8 cellular contexts compared by ENCODE assay signal in genomic region chrX:103356023-103356798, GRCh38. TPM values are rescaled to one million over a fixed set of nuclear protein-coding genes. Genes with fewer than 3 reads are reported as not detected.
A peak's percentile ranks its signal among the peaks of the same experiment; 100 is the strongest.
DNase-seq lines count a peak whose midpoint lies in the region; ATAC-seq and TF ChIP-seq lines count a peak whose summit lies in the region.

TCEAL9 (plus strand) TSS chrX:103356506; CDS start chrX:103357685, 1,179 bp downstream.

- CTCF ChIA-PET in AG04450 (lab: Charles Lee), result interaction anchor here (0.6 to 1.9 kb wide), 4 partner anchors 10 to 109 kb away, joined by 3 to 13 read pairs (median 6); no protein-coding TSS in a partner anchor

- H3K4me3 Mint-ChIP-seq in osteocyte (ENCODE audit: unreplicated experiment), result peak within 1 kb of the TSS; percentile 95

- in situ Hi-C loops in astrocyte of the cerebellum (cut with HindIII; ENCODE audit: low sequenced_read_pairs), result no loop called here

- DNase-seq in AG04450 (ENCODE audit: low read depth, low spot score) (peak; percentile 51), NCI-H226 (peak; percentile 49), astrocyte of the cerebellum (ENCODE audit: low read depth) (peak; percentile 57), right atrium auricular region (ENCODE audit: low spot score) (peak; percentile 71), osteocyte (ENCODE audit: extremely low spot score, unreplicated experiment) (no peak)
- DNase-seq in stimulated activated CD4-positive, alpha-beta T cell treated with anti-CD3 and anti-CD28 coated beads, Interleukin-4, amount 100 ng/mL, for 1 hour, result no peak
- DNase-seq in activated CD4-positive, alpha-beta T cell treated with anti-CD3 and anti-CD28 coated beads, Interleukin-2, amount 50 U/mL, for 4 hours, result no peak

- peaks cover 3% of the 10 kb centered on the region for H3K9me3 Mint-ChIP-seq in osteocyte (ENCODE audit: unreplicated experiment)

- no peaks in the 10 kb centered on the region for H3K27me3 Mint-ChIP-seq in osteocyte (ENCODE audit: unreplicated experiment)

- H3K27ac ChIP-seq in AG04450 (ENCODE audit: low read depth, low read length), result peak within 1 kb of the TSS; percentile 81
- peak within 1 kb of the TSS; percentile 89 to 90 for H3K27ac ChIP-seq in right atrium auricular region

- no peaks in the 10 kb centered on the region for H3K36me3 ChIP-seq in right atrium auricular region

- POLR2A ChIA-PET in AG04450 (lab: Yijun Ruan, JAX), result interaction anchor here (0.6 to 1.1 kb wide), 8 partner anchors 11 to 164 kb away, joined by 3 to 7 read pairs (median 4); partner anchors contain the start of gene BEX3

- peaks cover 7% of the 10 kb centered on the region for H3K36me3 Mint-ChIP-seq in osteocyte (ENCODE audit: unreplicated experiment)

- H3K27me3 ChIP-seq in AG04450 (ENCODE audit: control insufficient read depth, insufficient read depth, low read length) (no peaks in the 10 kb centered on the region), right atrium auricular region (no peaks in the 10 kb centered on the region)

- peaks cover 17% of the 10 kb centered on the region for H3K4me1 Mint-ChIP-seq in osteocyte (ENCODE audit: unreplicated experiment)

- no peaks in the 10 kb centered on the region for H3K9me3 ChIP-seq in AG04450 (ENCODE audit: control insufficient read depth, insufficient read depth, low read length)
- H3K9me3 ChIP-seq in right atrium auricular region, result no peaks in the 10 kb centered on the region

- H3K27ac Mint-ChIP-seq in osteocyte (ENCODE audit: unreplicated experiment), result peak within 1 kb of the TSS; percentile 89

- peak within 1 kb of the TSS; percentile 79 for H3K4me3 ChIP-seq in AG04450 (ENCODE audit: low read depth, low read length)
- H3K4me3 ChIP-seq in astrocyte of the cerebellum (ENCODE audit: low read depth, low read length), result peak within 1 kb of the TSS; percentile 86
- H3K4me3 ChIP-seq in right atrium auricular region, result peak within 1 kb of the TSS; percentile 62 to 63

- no peaks in the 10 kb centered on the region for H3K4me1 ChIP-seq in right atrium auricular region

- ATAC-seq in GM19043 (IDR thresholded peaks at IDR 0.05; ENCODE audit: low read depth, unreplicated experiment), result peak; percentile 49

- TF ChIP-seq CTCF in AG04450 (IDR thresholded peaks at IDR 0.05; ENCODE audit: low read depth, low read length) (no peak), astrocyte of the cerebellum (IDR thresholded peaks at IDR 0.05; ENCODE audit: low read depth, low read length, missing control alignments) (no peak), right atrium auricular region (IDR thresholded peaks at IDR 0.05) (no peak), osteocyte (IDR thresholded peaks at IDR 0.05) (no peak)

RNA-seq across cellular contexts. Expression of gene TCEAL9, which starts in this region (rescaled TPM):
- polyA plus RNA-seq in AG04450 (2011; rRNA removed), result 141 and 234 TPM in 2 replicates
- 14.8 and 24.6 TPM in 2 replicates for polyA minus RNA-seq in AG04450 (2011; rRNA and poly(A)+ RNA removed)
- total RNA-seq in right atrium auricular region (10 to 100 TPM; 43.3 to 56.9 TPM), osteocyte (77.0 and 90.1 TPM in 2 replicates)

Comparison
In these comparisons a context has a peak if more than half of its experiments do, and no peak if none do; other contexts are left out.
1. DNase-seq: peak in AG04450 (single experiment), NCI-H226 (single experiment), astrocyte of the cerebellum (single experiment) and right atrium auricular region (single experiment); none in osteocyte (single experiment), stimulated activated CD4-positive, alpha-beta T cell treated with anti-CD3 and anti-CD28 coated beads, Interleukin-4, amount 100 ng/mL, for 1 hour (single experiment) and activated CD4-positive, alpha-beta T cell treated with anti-CD3 and anti-CD28 coated beads, Interleukin-2, amount 50 U/mL, for 4 hours (0 of 2).
2. Peak in every context shown above with its lines, with median percentiles within 50 percentile points of each other: H3K4me3 ChIP-seq.